In the genomic region with DNA sequence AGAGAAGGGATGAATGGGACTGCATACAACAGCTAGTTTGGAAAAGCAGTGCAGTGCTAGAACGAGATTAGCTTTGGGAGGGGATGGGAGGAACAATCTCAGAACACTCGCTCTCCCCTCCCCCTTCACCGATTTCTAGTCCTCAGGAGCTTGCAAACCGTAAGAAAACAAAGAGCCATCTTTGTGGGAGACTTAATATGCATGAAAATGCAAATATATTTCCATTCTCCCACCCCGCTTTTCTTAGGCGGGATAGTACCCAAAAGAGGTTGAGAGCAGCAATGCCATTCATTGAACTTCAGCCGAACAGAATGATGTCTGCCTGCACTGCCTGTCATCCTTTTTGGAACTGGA, we compare ENCODE assay signal across 8 cellular contexts. TPM values are rescaled to one million over a fixed set of nuclear protein-coding genes. Genes with fewer than 3 reads are reported as not detected.
DNase-seq lines count a peak whose midpoint lies in the region; ATAC-seq, FAIRE-seq and TF ChIP-seq lines count a peak whose summit lies in the region.

No MANE protein-coding gene starts in this region.

- peaks cover 26% of the 10 kb centered on the region for H3K4me1 Mint-ChIP-seq in stimulated activated naive CD8-positive, alpha-beta T cell treated with anti-CD3 and anti-CD28 coated beads, Interleukin-15, Interleukin-2, amounts not matched to agents 100 ng/mL and 50 ng/mL, for 24 hours (ENCODE audit: low read depth)

- POLR2A ChIA-PET in GM12878 (lab: Charles Lee), result interaction anchor here (1.0 kb wide), 2 partner anchors 14 to 24 kb away, joined by 3 to 4 read pairs; partner anchors contain the start of gene MARK2

- H3K23ac ChIP-seq in mesenchymal stem cell (ENCODE audit: low read length in 2 of 2), result no peak overlapping the region

- no peak for TF ChIP-seq RAD21 in GM12878 (IDR thresholded peaks at IDR 0.05; ENCODE audit: insufficient read depth, low read depth, low read length)

- H4K20me1 ChIP-seq in GM12878 (ENCODE audit: control insufficient read depth, insufficient read depth), result peaks cover 4% of the 10 kb centered on the region; the same call in 1 of the 2 replicates

- WGBS in GM12878 (ENCODE audit: insufficient coverage, insufficient replicate concordance, low lambda C conversion rate, missing lambda C conversion rate), result 0% methylated on average over 7 of the region's 7 CpGs
- 10% methylated on average over 5 of the region's 7 CpGs for WGBS in mesenchymal stem cell
- 6% methylated on average over 7 of the region's 7 CpGs for WGBS in aorta, 2 donors

- peaks cover 27% of the 10 kb centered on the region for H3K36me3 Mint-ChIP-seq in stimulated activated naive CD8-positive, alpha-beta T cell treated with anti-CD3 and anti-CD28 coated beads, Interleukin-15, Interleukin-2, amounts not matched to agents 100 ng/mL and 50 ng/mL, for 24 hours (ENCODE audit: low read depth)

- no peak overlapping the region for H2BK15ac ChIP-seq in mesenchymal stem cell (ENCODE audit: low read depth, poor library complexity, severe bottlenecking)

- no peak overlapping the region for H3K18ac ChIP-seq in mesenchymal stem cell (ENCODE audit: low read depth in 1 of 2, low read length in 2 of 2)

- H3K4me3 ChIP-seq in GM12878, result peak overlapping the region; percentile 73
- H3K4me3 ChIP-seq in mesenchymal stem cell (ENCODE audit: insufficient read depth in 1 of 2, low read depth in 1 of 2, low read length in 2 of 2), result peak overlapping the region; percentile 86 to 96
- peak overlapping the region; percentile 49 to 96 for H3K4me3 ChIP-seq in aorta (ENCODE audit: low read length in 2 of 2)

- H3K4me3 Mint-ChIP-seq in stimulated activated naive CD8-positive, alpha-beta T cell treated with anti-CD3 and anti-CD28 coated beads, Interleukin-15, Interleukin-2, amounts not matched to agents 100 ng/mL and 50 ng/mL, for 24 hours, result peak overlapping the region; percentile 85

- DNase-seq in stimulated activated naive CD8-positive, alpha-beta T cell treated with anti-CD3 and anti-CD28 coated beads, Interleukin-15, Interleukin-2, amounts not matched to agents 100 U/mL and 50 U/mL, for 24 hours, result no peak
- no peak for DNase-seq in GM12878 (ENCODE audit: low read depth, low spot score)
- DNase-seq in mesenchymal stem cell, result no peak
- DNase-seq in aorta, result no peak
- DNase-seq in GM13976 (ENCODE audit: low spot score), result no peak
- DNase-seq in DMS79 treated with DMSO at 0.1 percent for 48 hours (lab: John Stamatoyannopoulos, UW), result no peak
- DNase-seq in SW 1271 (lab: John Stamatoyannopoulos, UW), result no peak

- peaks cover 7% of the 10 kb centered on the region for H3K27me3 Mint-ChIP-seq in stimulated activated naive CD8-positive, alpha-beta T cell treated with anti-CD3 and anti-CD28 coated beads, Interleukin-15, Interleukin-2, amounts not matched to agents 100 ng/mL and 50 ng/mL, for 24 hours

- no peak for TF ChIP-seq EP300 in GM12878 (IDR thresholded peaks at IDR 0.05; ENCODE audit: borderline replicate concordance in 1 of 2, control insufficient read depth in 1 of 2, low read depth in 2 of 2, low read length in 2 of 2)

- in situ Hi-C loops in GM12878 (cut with MboI), result no loop called here
- in situ Hi-C loops in GM13976 (cut with MboI; ENCODE audit: low sequenced_read_pairs, unreplicated experiment), result no loop called here

- BruUV-seq in GM12878 (replicated peaks; lab: Mats Ljungman, UMichigan), result no TSS peak

- H2AK5ac ChIP-seq in mesenchymal stem cell (ENCODE audit: low read length, severe bottlenecking), result no peak overlapping the region

- H3K4me1 ChIP-seq in GM12878 (ENCODE audit: control insufficient read depth, insufficient read depth, low read length) (peaks cover 7% of the 10 kb centered on the region; the same call in 1 of the 2 replicates), mesenchymal stem cell (ENCODE audit: control insufficient read depth, insufficient read depth, low read depth, low read length) (peaks cover 6% of the 10 kb centered on the region), aorta (ENCODE audit: control insufficient read depth in 1 of 2, insufficient read depth in 2 of 2, low read length in 2 of 2) (peaks cover 0 to 2% of the 10 kb centered on the region in 2 donors)

- no peak overlapping the region for H4K8ac ChIP-seq in mesenchymal stem cell (ENCODE audit: low read length)

- peaks cover 32% of the 10 kb centered on the region for H3K79me2 ChIP-seq in GM12878 (ENCODE audit: control insufficient read depth, insufficient read depth, low read length)

- H3K27ac Mint-ChIP-seq in stimulated activated naive CD8-positive, alpha-beta T cell treated with anti-CD3 and anti-CD28 coated beads, Interleukin-15, Interleukin-2, amounts not matched to agents 100 ng/mL and 50 ng/mL, for 24 hours, result peak overlapping the region; percentile 45

- CTCF ChIA-PET in GM12878 (lab: Yijun Ruan, JAX), result interaction anchor here (1.1 kb wide), 1 partner anchor 58 kb away, joined by 3 read pairs; no protein-coding TSS in a partner anchor

- TF ChIP-seq CTCF in GM12878 (IDR thresholded peaks at IDR 0.05 in 2 of 3, conservative IDR thresholded peaks at IDR 0.05 in 1 of 3; ENCODE audit: control insufficient read depth in 2 of 3, extremely low read depth in 1 of 3, insufficient read depth in 1 of 3, low read depth in 3 of 3, low read length in 3 of 3) (no peak), GM13976 (IDR thresholded peaks at IDR 0.05; ENCODE audit: borderline replicate concordance, control extremely low read depth, extremely low read depth, insufficient read depth, missing control alignments) (no peak)

- H4K91ac ChIP-seq in mesenchymal stem cell (ENCODE audit: low read length), result no peak overlapping the region

- SMC1A ChIA-PET in GM12878 (lab: Charles Lee; ENCODE audit: uncharacterized antibody, unreplicated experiment), result interaction anchor here (1.1 kb wide), 1 partner anchor 23 kb away, joined by 3 read pairs; no protein-coding TSS in a partner anchor

- no peaks in the 10 kb centered on the region for H3K9me3 ChIP-seq in GM12878 (replicated peaks; ENCODE audit: control insufficient read depth, insufficient read depth, low read length)
- H3K9me3 ChIP-seq in mesenchymal stem cell (ENCODE audit: control insufficient read depth, low read length), result no peaks in the 10 kb centered on the region
- H3K9me3 ChIP-seq in aorta (ENCODE audit: control insufficient read depth, low read length), result no peaks in the 10 kb centered on the region

- H3K4me2 ChIP-seq in GM12878 (ENCODE audit: control insufficient read depth, insufficient read depth) (peak overlapping the region; percentile 66), mesenchymal stem cell (ENCODE audit: low read length, poor library complexity, severe bottlenecking) (peak overlapping the region; percentile 86)

- FAIRE-seq in GM12878 (lab: Jason Lieb, UNC), result no peak

- H3K9me3 Mint-ChIP-seq in stimulated activated naive CD8-positive, alpha-beta T cell treated with anti-CD3 and anti-CD28 coated beads, Interleukin-15, Interleukin-2, amounts not matched to agents 100 ng/mL and 50 ng/mL, for 24 hours, result no peaks in the 10 kb centered on the region

- RAD21 ChIA-PET in GM12878 (lab: Charles Lee; ENCODE audit: unreplicated experiment), result interaction anchor here (1.3 kb wide), 1 partner anchor 24 kb away, joined by 8 read pairs; the partner anchor contains the start of gene MARK2

- H3K9ac ChIP-seq in GM12878 (ENCODE audit: control insufficient read depth, insufficient read depth, low read length) (peak overlapping the region; percentile 74), mesenchymal stem cell (ENCODE audit: low read length) (peak overlapping the region; percentile 91)

- no peak for TF ChIP-seq POLR2A in GM12878 (IDR thresholded peaks at IDR 0.05; ENCODE audit: low read depth, low read length)

- intact Hi-C loops in GM12878 (cut with micrococcal nuclease; ENCODE audit: unreplicated experiment), result no loop called here
- intact Hi-C loops in aorta (cut with DNase I), result no loop called here

- H2BK5ac ChIP-seq in mesenchymal stem cell (ENCODE audit: low read depth, low read length, poor library complexity, severe bottlenecking), result peak overlapping the region; percentile 15

- H3K14ac ChIP-seq in mesenchymal stem cell (ENCODE audit: low read length in 2 of 2), result peak overlapping the region in 1 of 2 experiments; percentile 82

- no peak for ATAC-seq in stimulated activated naive CD8-positive, alpha-beta T cell treated with anti-CD3 and anti-CD28 coated beads, Interleukin-15, Interleukin-2, amounts not matched to agents 100 U/mL and 50 U/mL, for 24 hours
- ATAC-seq in GM12878 (peak; percentile 13), aorta (ENCODE audit: low FRiP score) (no peak)

- H3K27ac ChIP-seq in GM12878 (ENCODE audit: control insufficient read depth, insufficient read depth) (peak overlapping the region; percentile 83), mesenchymal stem cell (ENCODE audit: low read length, poor library complexity, severe bottlenecking) (no peak overlapping the region), aorta (ENCODE audit: low read depth in 1 of 2, low read length in 2 of 2) (no peak overlapping the region)

- H2BK120ac ChIP-seq in mesenchymal stem cell (ENCODE audit: low read depth, low read length), result no peak overlapping the region

- no peaks in the 10 kb centered on the region for H3K27me3 ChIP-seq in GM12878 (replicated peaks in 1 of 2; ENCODE audit: control insufficient read depth in 2 of 2, insufficient read depth in 2 of 2, low read length in 1 of 2)
- H3K27me3 ChIP-seq in mesenchymal stem cell (ENCODE audit: control insufficient read depth in 1 of 2, insufficient read depth in 1 of 2, low read length in 2 of 2), result no peaks in the 10 kb centered on the region
- H3K27me3 ChIP-seq in aorta (ENCODE audit: control insufficient read depth in 1 of 2, insufficient read depth in 2 of 2, low read length in 1 of 2), result no peaks in the 10 kb centered on the region

- H3K4ac ChIP-seq in mesenchymal stem cell (ENCODE audit: low read depth in 1 of 2, low read length in 2 of 2), result peak overlapping the region in 1 of 2 experiments; percentile 72

- H3K79me1 ChIP-seq in mesenchymal stem cell (replicated peaks; ENCODE audit: low read length, poor library complexity, severe bottlenecking), result peaks cover 14% of the 10 kb centered on the region

- H2AFZ ChIP-seq in GM12878 (ENCODE audit: control insufficient read depth, low read depth, low read length), result peak overlapping the region; percentile 9; the same call in 1 of the 2 replicates
- no peak overlapping the region for H2AFZ ChIP-seq in mesenchymal stem cell (ENCODE audit: low read depth, low read length)

- H3K36me3 ChIP-seq in GM12878 (ENCODE audit: control insufficient read depth in 2 of 2, insufficient read depth in 2 of 2, low read length in 1 of 2), result peaks cover 12 to 19% of the 10 kb centered on the region in 2 experiments
- peaks cover 27 to 34% of the 10 kb centered on the region in 2 experiments for H3K36me3 ChIP-seq in mesenchymal stem cell (ENCODE audit: control insufficient read depth in 1 of 2, insufficient read depth in 2 of 2, low read depth in 1 of 2, low read length in 2 of 2)
- H3K36me3 ChIP-seq in aorta (ENCODE audit: control insufficient read depth in 1 of 2, insufficient read depth in 2 of 2, low read length in 1 of 2), result peaks cover 0 to 4% of the 10 kb centered on the region in 2 donors

- no peak overlapping the region for H2BK12ac ChIP-seq in mesenchymal stem cell (ENCODE audit: low read length in 2 of 2)

RNA-seq across cellular contexts. Expression of gene SPINDOC, which starts 1.1 kb away (rescaled TPM):
- total RNA-seq in GM12878 (2013; cell fraction: nucleolus; rRNA removed), result 23.3 and 29.2 TPM in 2 replicates
- total RNA-seq in GM12878 (2014; rRNA removed) (27.5 and 32.6 TPM in 2 replicates), GM12878 (2014; rRNA removed; fragmentation: Illumina TruSeq; extraction: Trizol) (17.9 and 22.5 TPM in 2 replicates), GM12878 (2021) (31.5 and 36.3 TPM in 2 replicates), aorta (10 to 100 TPM; 18.3 to 20.6 TPM)
- polyA plus RNA-seq in GM12878 (2011; ENCODE audit: low read depth), result 5.0 TPM
- polyA plus RNA-seq in GM12878 (2011; rRNA removed) (11.9 and 19.0 TPM in 2 replicates), GM12878 (2014; fragmentation: Illumina TruSeq; extraction: Trizol) (6.3 and 14.7 TPM in 2 replicates), GM12878 (2014; fragmentation: Nextera tagmentation; extraction: Ambion mirVana) (1 to 10 TPM; 1.1 to 1.2 TPM), GM12878 (2014; rRNA removed) (38.2 and 41.4 TPM in 2 replicates), GM12878 (2016; fragmentation: Nextera tagmentation; extraction: Ambion mirVana) (1 to 10 TPM in 1 of 2 experiments, under 1 TPM in 1; 0.88 to 1.2 TPM), aorta (10 to 100 TPM in 1 of 2 donors, 1 to 10 TPM in 1; 7.1 to 12.6 TPM)
- polyA plus RNA-seq in GM12878 (2011; cell fraction: cytosol; rRNA removed), result 25.5 and 40.3 TPM in 2 replicates
- 28.1 and 40.9 TPM in 2 replicates for polyA plus RNA-seq in GM12878 (2011; cell fraction: nucleus; rRNA removed)
- polyA plus RNA-seq in GM12878 (2012), result 16.2 and 23.1 TPM in 2 replicates
- 8.3 and 14.2 TPM in 2 replicates for polyA minus RNA-seq in GM12878 (2011; rRNA and poly(A)+ RNA removed)
- polyA minus RNA-seq in GM12878 (2011; cell fraction: cytosol; rRNA and poly(A)+ RNA removed), result 8.4 and 9.9 TPM in 2 replicates
- 9.6 and 12.7 TPM in 2 replicates for polyA minus RNA-seq in GM12878 (2011; cell fraction: nucleus; rRNA and poly(A)+ RNA removed)
- 35.3 TPM for polyA plus RNA-seq in mesenchymal stem cell (2013, experiment 1 of 2)
- 35.1 TPM for polyA plus RNA-seq in mesenchymal stem cell (2013, experiment 2 of 2)

RNA-seq across cellular contexts. Expression of gene MARK2, which starts 24.6 kb away (rescaled TPM):
- total RNA-seq in GM12878 (2013; cell fraction: nucleolus; rRNA removed), result 23.7 and 26.6 TPM in 2 replicates
- total RNA-seq in GM12878 (2014; rRNA removed) (10.7 and 14.8 TPM in 2 replicates), GM12878 (2014; rRNA removed; fragmentation: Illumina TruSeq; extraction: Trizol) (9.3 and 9.7 TPM in 2 replicates), GM12878 (2021) (29.5 and 30.0 TPM in 2 replicates), aorta (10 to 100 TPM; 29.6 to 32.5 TPM)
- polyA plus RNA-seq in GM12878 (2011; ENCODE audit: low read depth), result 7.8 TPM
- polyA plus RNA-seq in GM12878 (2011; rRNA removed) (11.3 and 14.5 TPM in 2 replicates), GM12878 (2014; fragmentation: Illumina TruSeq; extraction: Trizol) (13.6 and 16.1 TPM in 2 replicates), GM12878 (2014; fragmentation: Nextera tagmentation; extraction: Ambion mirVana) (under 1 TPM; 0.19 to 0.40 TPM), GM12878 (2014; rRNA removed) (20.2 and 22.2 TPM in 2 replicates), GM12878 (2016; fragmentation: Nextera tagmentation; extraction: Ambion mirVana) (10 to 100 TPM in 1 of 2 experiments, 1 to 10 TPM in 1; 4.1 to 11.9 TPM), aorta (1 to 10 TPM; 8.1 to 8.2 TPM)
- polyA plus RNA-seq in GM12878 (2011; cell fraction: cytosol; rRNA removed), result 13.9 and 15.3 TPM in 2 replicates
- polyA plus RNA-seq in GM12878 (2011; cell fraction: nucleus; rRNA removed), result 21.1 and 29.6 TPM in 2 replicates
- polyA plus RNA-seq in GM12878 (2012), result 12.7 and 13.2 TPM in 2 replicates
- polyA minus RNA-seq in GM12878 (2011; rRNA and poly(A)+ RNA removed), result 20.0 and 24.5 TPM in 2 replicates
- polyA minus RNA-seq in GM12878 (2011; cell fraction: cytosol; rRNA and poly(A)+ RNA removed), result 14.2 and 16.5 TPM in 2 replicates
- 8.9 and 19.0 TPM in 2 replicates for polyA minus RNA-seq in GM12878 (2011; cell fraction: nucleus; rRNA and poly(A)+ RNA removed)
- polyA plus RNA-seq in mesenchymal stem cell (2013, experiment 1 of 2), result 20.0 TPM
- polyA plus RNA-seq in mesenchymal stem cell (2013, experiment 2 of 2), result 19.8 TPM

RNA-seq across cellular contexts. Expression of gene ZFTA, which starts 45.8 kb away (rescaled TPM):
- 3.7 and 4.8 TPM in 2 replicates for total RNA-seq in GM12878 (2013; cell fraction: nucleolus; rRNA removed)
- total RNA-seq in GM12878 (2014; rRNA removed) (5.5 and 5.6 TPM in 2 replicates), GM12878 (2014; rRNA removed; fragmentation: Illumina TruSeq; extraction: Trizol) (2.3 and 2.4 TPM in 2 replicates), GM12878 (2021) (7.3 and 7.9 TPM in 2 replicates), aorta (10 to 100 TPM; 20.1 to 30.9 TPM)
- polyA plus RNA-seq in GM12878 (2011; ENCODE audit: low read depth), result 1.1 TPM
- polyA plus RNA-seq in GM12878 (2011; rRNA removed) (2.5 and 2.6 TPM in 2 replicates), GM12878 (2014; fragmentation: Illumina TruSeq; extraction: Trizol) (2.0 and 2.2 TPM in 2 replicates), GM12878 (2014; fragmentation: Nextera tagmentation; extraction: Ambion mirVana) (under 1 TPM; 0.39 to 0.99 TPM), GM12878 (2014; rRNA removed) (4.4 and 5.5 TPM in 2 replicates), GM12878 (2016; fragmentation: Nextera tagmentation; extraction: Ambion mirVana) (under 1 TPM; 0.40 to 0.43 TPM), aorta (10 to 100 TPM in 1 of 2 donors, 1 to 10 TPM in 1; 4.3 to 14.0 TPM)
- polyA plus RNA-seq in GM12878 (2011; cell fraction: cytosol; rRNA removed), result 1.4 and 2.3 TPM in 2 replicates
- 8.2 and 12.1 TPM in 2 replicates for polyA plus RNA-seq in GM12878 (2011; cell fraction: nucleus; rRNA removed)
- 2.5 and 2.8 TPM in 2 replicates for polyA plus RNA-seq in GM12878 (2012)
- polyA minus RNA-seq in GM12878 (2011; rRNA and poly(A)+ RNA removed), result 1.6 and 2.0 TPM in 2 replicates
- polyA minus RNA-seq in GM12878 (2011; cell fraction: cytosol; rRNA and poly(A)+ RNA removed), result 1.2 and 2.9 TPM in 2 replicates
- polyA minus RNA-seq in GM12878 (2011; cell fraction: nucleus; rRNA and poly(A)+ RNA removed), result 1.9 and 4.2 TPM in 2 replicates
- 15.0 TPM for polyA plus RNA-seq in mesenchymal stem cell (2013, experiment 1 of 2)
- polyA plus RNA-seq in mesenchymal stem cell (2013, experiment 2 of 2), result 15.0 TPM
